ENCODE assay signal across 8 cellular contexts in the genomic region with DNA sequence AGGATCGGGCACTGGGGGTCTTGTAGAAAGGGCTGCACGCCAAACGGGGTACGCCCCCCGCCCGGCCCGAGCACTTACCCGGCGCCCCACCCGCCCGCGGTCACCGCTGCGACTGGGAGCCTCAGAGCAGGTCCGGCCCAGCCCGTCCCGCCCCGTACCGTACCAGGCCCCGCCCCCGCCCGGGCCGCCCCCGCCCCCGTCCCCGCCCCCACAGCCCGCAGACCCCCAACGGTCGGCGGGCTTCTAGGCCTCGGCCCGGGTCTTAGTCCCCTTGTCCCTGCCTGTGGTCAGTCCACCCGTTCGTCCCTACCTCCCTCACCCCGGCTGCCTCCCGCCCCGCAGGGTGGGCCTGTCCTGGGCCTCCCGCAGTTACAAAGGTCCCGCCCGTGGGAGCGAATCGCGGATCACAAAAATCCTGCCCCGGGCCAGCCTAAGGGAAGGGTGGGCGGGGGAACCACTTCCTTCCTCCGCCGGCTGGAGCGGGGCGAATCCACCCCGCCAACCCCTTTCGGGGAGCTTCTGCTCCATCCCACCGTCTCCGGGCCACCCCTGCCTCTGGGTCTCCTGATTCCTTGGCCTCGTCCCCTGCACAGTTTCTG. TPM values are rescaled to one million over a fixed set of nuclear protein-coding genes. Genes with fewer than 3 reads are reported as not detected.
DNase-seq lines count a peak whose midpoint lies in the region; ATAC-seq, FAIRE-seq and TF ChIP-seq lines count a peak whose summit lies in the region.

A gene with protein sequence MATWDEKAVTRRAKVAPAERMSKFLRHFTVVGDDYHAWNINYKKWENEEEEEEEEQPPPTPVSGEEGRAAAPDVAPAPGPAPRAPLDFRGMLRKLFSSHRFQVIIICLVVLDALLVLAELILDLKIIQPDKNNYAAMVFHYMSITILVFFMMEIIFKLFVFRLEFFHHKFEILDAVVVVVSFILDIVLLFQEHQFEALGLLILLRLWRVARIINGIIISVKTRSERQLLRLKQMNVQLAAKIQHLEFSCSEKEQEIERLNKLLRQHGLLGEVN (minus strand): TSS at position 114 of the 599 bp plus-strand sequence. CDS start 5,870 bp downstream, outside the sequence.

- WGBS in A549 (ENCODE audit: missing lambda C conversion rate), result 75% methylated on average over 24 of the region's 54 CpGs
- WGBS in aorta, 2 donors, result 0 to 1% methylated on average over 22 to 54 of the region's 54 CpGs

- no peak for TF ChIP-seq CTCF in A549 (IDR thresholded peaks at IDR 0.05)
- no peak for TF ChIP-seq CTCF in Loucy (conservative IDR thresholded peaks at IDR 0.05; ENCODE audit: low read length)
- no peak for TF ChIP-seq CTCF in osteoblast (IDR thresholded peaks at IDR 0.05; ENCODE audit: extremely low read depth, low read depth, low read length)

- FAIRE-seq in A549 (lab: Jason Lieb, UNC), result no peak
- no peak for FAIRE-seq in frontal cortex (lab: Jason Lieb, UNC)

- TF ChIP-seq RAD21 in A549 (conservative IDR thresholded peaks at IDR 0.05 in 1 of 2, IDR thresholded peaks at IDR 0.05 in 1 of 2), result no peak

- no peaks in the 10 kb centered on the region for H3K9me3 Mint-ChIP-seq in activated T-helper 1 cell treated with anti-CD3 and anti-CD28 coated beads, Interleukin-12 subunit alpha, Interleukin-12 subunit beta, Interleukin-2, Interleukin-4 antibody, amounts not matched to agents 30 ng/mL and 10 ng/mL and 1 ng/mL, durations not matched to agents 14 hours and 24 hours and 36 hours

- ATAC-seq in A549 (peak; percentile 77 to 78; a peak in 5 of 6 replicates), GM19395 (IDR thresholded peaks at IDR 0.05; ENCODE audit: unreplicated experiment) (peak; percentile 33), aorta (ENCODE audit: low FRiP score) (peak; percentile 90), GM18520 (IDR thresholded peaks at IDR 0.05; ENCODE audit: unreplicated experiment) (no peak)

- DNase-seq in A549 (ENCODE audit: low read depth in 1 of 2, low spot score in 1 of 2) (no peak), frontal cortex (ENCODE audit: low spot score in 2 of 2) (peak; percentile 67 to 77), osteoblast (ENCODE audit: insufficient read length, low spot score, missing footprints) (peak; percentile 93), aorta (peak; percentile 85 to 87)
- DNase-seq in activated T-helper 1 cell treated with anti-CD3 and anti-CD28 coated beads, Interleukin-12 subunit alpha, Interleukin-12 subunit beta, Interleukin-2, Interleukin-4 antibody, amounts not matched to agents 30 ng/mL and 10 ng/mL and 1 ng/mL, durations not matched to agents 14 hours and 24 hours and 36 hours (ENCODE audit: low spot score), result peak; percentile 37

- peaks cover 12% of the 10 kb centered on the region for H3K36me3 Mint-ChIP-seq in activated T-helper 1 cell treated with anti-CD3 and anti-CD28 coated beads, Interleukin-12 subunit alpha, Interleukin-12 subunit beta, Interleukin-2, Interleukin-4 antibody, amounts not matched to agents 30 ng/mL and 10 ng/mL and 1 ng/mL, durations not matched to agents 14 hours and 24 hours and 36 hours (ENCODE audit: low read depth)

- H4K20me1 ChIP-seq in Loucy (ENCODE audit: insufficient read depth, low read length, poor library complexity, severe bottlenecking) (no peaks in the 10 kb centered on the region), osteoblast (ENCODE audit: insufficient read depth, low read length) (no peaks in the 10 kb centered on the region)

- no peaks in the 10 kb centered on the region for H3K9me3 ChIP-seq in A549
- no peaks in the 10 kb centered on the region for H3K9me3 ChIP-seq in Loucy (ENCODE audit: insufficient read depth, low read depth, low read length)
- no peaks in the 10 kb centered on the region for H3K9me3 ChIP-seq in osteoblast (ENCODE audit: low read depth, low read length)
- H3K9me3 ChIP-seq in aorta (ENCODE audit: control insufficient read depth, low read length), result peaks cover 2% of the 10 kb centered on the region

- intact Hi-C loops in activated T-helper 1 cell treated with anti-CD3 and anti-CD28 coated beads, Interleukin-12 subunit alpha, Interleukin-12 subunit beta, Interleukin-2, Interleukin-4 antibody, amounts not matched to agents 30 ng/mL and 10 ng/mL and 1 ng/mL, durations not matched to agents 14 hours and 24 hours and 36 hours (cut with micrococcal nuclease), result loop anchor here (1.0 to 5.0 kb wide), 5 partner anchors 9 to 187 kb away; a partner anchor contains a TSS
- intact Hi-C loops in aorta (cut with DNase I), result no loop called here

- H3K27me3 Mint-ChIP-seq in activated T-helper 1 cell treated with anti-CD3 and anti-CD28 coated beads, Interleukin-12 subunit alpha, Interleukin-12 subunit beta, Interleukin-2, Interleukin-4 antibody, amounts not matched to agents 30 ng/mL and 10 ng/mL and 1 ng/mL, durations not matched to agents 14 hours and 24 hours and 36 hours (ENCODE audit: insufficient read depth), result peaks cover 7% of the 10 kb centered on the region

- H3K4me2 ChIP-seq in A549 (peak within 1 kb of the TSS; percentile 98), Loucy (ENCODE audit: low read depth, low read length, poor library complexity, severe bottlenecking) (peak within 1 kb of the TSS; percentile 67), osteoblast (ENCODE audit: insufficient read depth, low read length) (peak within 1 kb of the TSS; percentile 87)

- peak within 1 kb of the TSS; percentile 26 to 77; a peak in 4 of 6 replicates for H3K27ac ChIP-seq in A549
- no peak within 1 kb of the TSS for H3K27ac ChIP-seq in osteoblast (ENCODE audit: low read depth, low read length)
- peak within 1 kb of the TSS in 1 of 2 donors; percentile 36 for H3K27ac ChIP-seq in aorta (ENCODE audit: low read depth in 1 of 2, low read length in 2 of 2)

- H3K4me1 Mint-ChIP-seq in activated T-helper 1 cell treated with anti-CD3 and anti-CD28 coated beads, Interleukin-12 subunit alpha, Interleukin-12 subunit beta, Interleukin-2, Interleukin-4 antibody, amounts not matched to agents 30 ng/mL and 10 ng/mL and 1 ng/mL, durations not matched to agents 14 hours and 24 hours and 36 hours (ENCODE audit: low read depth), result peaks cover 54% of the 10 kb centered on the region

- H3K4me3 ChIP-seq in A549 (peak within 1 kb of the TSS; percentile 49), Loucy (ENCODE audit: low read length, poor library complexity, severe bottlenecking) (peak within 1 kb of the TSS; percentile 77), osteoblast (ENCODE audit: insufficient read depth, low read length) (peak within 1 kb of the TSS; percentile 70), aorta (ENCODE audit: low read length in 2 of 2) (peak within 1 kb of the TSS; percentile 44 to 45)

- no peaks in the 10 kb centered on the region for H3K9me2 ChIP-seq in Loucy (replicated peaks; ENCODE audit: low read depth, low read length)

- POLR2A ChIA-PET in A549 (lab: Yijun Ruan, JAX), result no interaction called here

- peak within 1 kb of the TSS; percentile 89 for H3K4me3 Mint-ChIP-seq in activated T-helper 1 cell treated with anti-CD3 and anti-CD28 coated beads, Interleukin-12 subunit alpha, Interleukin-12 subunit beta, Interleukin-2, Interleukin-4 antibody, amounts not matched to agents 30 ng/mL and 10 ng/mL and 1 ng/mL, durations not matched to agents 14 hours and 24 hours and 36 hours

- H3K36me3 ChIP-seq in Loucy (ENCODE audit: insufficient read depth, low read length), result no peaks in the 10 kb centered on the region
- H3K36me3 ChIP-seq in osteoblast (ENCODE audit: insufficient read depth, low read length), result no peaks in the 10 kb centered on the region
- no peaks in the 10 kb centered on the region for H3K36me3 ChIP-seq in aorta (ENCODE audit: control insufficient read depth in 1 of 2, insufficient read depth in 2 of 2, low read length in 1 of 2)

- H2AFZ ChIP-seq in Loucy (ENCODE audit: low read length), result peak within 1 kb of the TSS; percentile 88
- peak within 1 kb of the TSS; percentile 96 for H2AFZ ChIP-seq in osteoblast (ENCODE audit: low read length)

- H3K27ac Mint-ChIP-seq in activated T-helper 1 cell treated with anti-CD3 and anti-CD28 coated beads, Interleukin-12 subunit alpha, Interleukin-12 subunit beta, Interleukin-2, Interleukin-4 antibody, amounts not matched to agents 30 ng/mL and 10 ng/mL and 1 ng/mL, durations not matched to agents 14 hours and 24 hours and 36 hours, result peak within 1 kb of the TSS; percentile 89

- H3K4me1 ChIP-seq in A549 (0 out of 3 replicates have a peak, but pooled peaks cover 4% of the 10 kb centered on the region), Loucy (ENCODE audit: insufficient read depth, low read length, poor library complexity, severe bottlenecking) (peaks cover 16% of the 10 kb centered on the region), osteoblast (ENCODE audit: insufficient read depth, low read length) (peaks cover 7% of the 10 kb centered on the region), aorta (ENCODE audit: control insufficient read depth in 1 of 2, insufficient read depth in 2 of 2, low read length in 2 of 2) (no peaks in the 10 kb centered on the region)

- H3K9ac ChIP-seq in Loucy (ENCODE audit: low read depth, low read length, poor library complexity, severe bottlenecking), result peak within 1 kb of the TSS; percentile 85

- CTCF ChIA-PET in A549 (lab: Yijun Ruan, JAX), result no interaction called here

- no peaks in the 10 kb centered on the region for H3F3A ChIP-seq in Loucy (ENCODE audit: low read depth)

- TF ChIP-seq EP300 in A549 (IDR thresholded peaks at IDR 0.05), result no peak

- no peak for TF ChIP-seq POLR2A in A549 (IDR thresholded peaks at IDR 0.05; ENCODE audit: low read length)

- H3K27me3 ChIP-seq in Loucy (ENCODE audit: insufficient read depth, low read length, poor library complexity, severe bottlenecking), result no peaks in the 10 kb centered on the region
- peaks cover 10% of the 10 kb centered on the region for H3K27me3 ChIP-seq in osteoblast (ENCODE audit: insufficient read depth, low read length)
- no peaks in the 10 kb centered on the region for H3K27me3 ChIP-seq in aorta (ENCODE audit: control insufficient read depth in 1 of 2, insufficient read depth in 2 of 2, low read length in 1 of 2)

- H3K79me2 ChIP-seq in Loucy (ENCODE audit: insufficient read depth, low read length) (no peaks in the 10 kb centered on the region; the same call in 1 of the 2 replicates), osteoblast (ENCODE audit: insufficient read depth, low read length) (no peaks in the 10 kb centered on the region)

TF ChIP-seq in A549, 52 proteins besides CTCF, POLR2A, EP300 and RAD21 (continues in another document):
- no peak for TF ChIP-seq KDM5A (IDR thresholded peaks at IDR 0.05)
- no peak for TF ChIP-seq KDM1A (IDR thresholded peaks at IDR 0.05; ENCODE audit: low read depth)

RNA-seq across cellular contexts. Expression of the gene that starts here (rescaled TPM):
- 1.1 TPM in 2 replicates for polyA plus RNA-seq in A549 (2011; rRNA removed)
- 0.69 and 0.71 TPM in 2 replicates for polyA plus RNA-seq in A549 (2012; cell fraction: cytosol; rRNA removed)
- 0.40 and 1.2 TPM in 2 replicates for polyA plus RNA-seq in A549 (2012; cell fraction: nucleus; rRNA removed)
- polyA plus RNA-seq in A549 (2017; fragmentation: RNase III; extraction: RNeasy Plus Mini Kit Qiagen cat#74134 plus additional on column Dnase treatment), result 0.20 to 0.46 TPM (median 0.34 TPM) in 3 replicates
- polyA minus RNA-seq in A549 (2011; rRNA and poly(A)+ RNA removed), result 0.62 and 0.73 TPM in 2 replicates
- total RNA-seq in activated T-helper 1 cell treated with anti-CD3 and anti-CD28 coated beads, Interleukin-12 subunit alpha, Interleukin-12 subunit beta, Interleukin-2, Interleukin-4 antibody, amounts not matched to agents 30 ng/mL and 10 ng/mL and 1 ng/mL, durations not matched to agents 14 hours and 24 hours and 36 hours, result 13.8 and 16.7 TPM in 2 replicates
- total RNA-seq in frontal cortex, result 7.3 TPM
- 2.1 and 2.9 TPM in 2 replicates for total RNA-seq in osteoblast
- total RNA-seq in aorta, result 10 to 100 TPM in 1 of 2 donors, 1 to 10 TPM in 1; 4.1 to 10.1 TPM
- 1 to 10 TPM; 6.0 to 8.6 TPM for polyA plus RNA-seq in aorta

Comparison
In these comparisons a context has a peak if more than half of its experiments do, and no peak if none do; other contexts are left out.
1. DNase-seq: peak in activated T-helper 1 cell treated with anti-CD3 and anti-CD28 coated beads, Interleukin-12 subunit alpha, Interleukin-12 subunit beta, Interleukin-2, Interleukin-4 antibody, amounts not matched to agents 30 ng/mL and 10 ng/mL and 1 ng/mL, durations not matched to agents 14 hours and 24 hours and 36 hours (single experiment), frontal cortex (2 of 2), osteoblast (single experiment) and aorta (2 of 2); none in A549 (0 of 2).
2. Peak in every context shown above with its lines, with median percentiles within 50 percentile points of each other: H3K4me2 ChIP-seq and H3K4me3 ChIP-seq.